Comparison of ENCODE assay signal across 8 cellular contexts in genomic region chr2:85419009-85419711, GRCh38. TPM values are rescaled to one million over a fixed set of nuclear protein-coding genes. Genes with fewer than 3 reads are reported as not detected.
A peak's percentile ranks its signal among the peaks of the same experiment; 100 is the strongest.
DNase-seq lines count a peak whose midpoint lies in the region; ATAC-seq, FAIRE-seq and TF ChIP-seq lines count a peak whose summit lies in the region.

No MANE protein-coding gene starts in this region.

- intact Hi-C loops in pancreas (cut with DNase I) = no loop called here

- 31 to 40% methylated on average over 17 of the region's 17 CpGs for WGBS in pancreas, 2 donors

- FAIRE-seq in GM12891 (lab: Jason Lieb, UNC) (no peak), pancreas (lab: Jason Lieb, UNC) (no peak)

- H3K4me1 ChIP-seq in pancreas = peaks cover 23 to 41% (median 35%) of the 10 kb centered on the region in 3 donors

- no peak for TF ChIP-seq CTCF in epithelial cell of proximal tubule (conservative IDR thresholded peaks at IDR 0.05; ENCODE audit: low read depth, low read length)
- TF ChIP-seq CTCF in pancreas (IDR thresholded peaks at IDR 0.05) = no peak

- H3K36me3 ChIP-seq in pancreas = no peaks in the 10 kb centered on the region

- H3K27ac ChIP-seq in pancreas = peak overlapping the region; percentile 71 to 88 (median 82)

- no peaks in the 10 kb centered on the region for H3K27me3 ChIP-seq in pancreas

- no peaks in the 10 kb centered on the region for H3K9me3 ChIP-seq in pancreas

- H3K4me3 ChIP-seq in epithelial cell of proximal tubule (ENCODE audit: low read depth, low read length) = peak overlapping the region; percentile 85
- peak overlapping the region; percentile 43 to 67 (median 61) for H3K4me3 ChIP-seq in pancreas

- no peak for TF ChIP-seq POLR2A in GM12891 (IDR thresholded peaks at IDR 0.05; ENCODE audit: low read depth, low read length)

- DNase-seq in GM12891 (ENCODE audit: insufficient read length, low spot score) = no peak
- DNase-seq in OCI-M1 (lab: John Stamatoyannopoulos, UW) = peak; percentile 37
- no peak for DNase-seq in epithelial cell of proximal tubule (ENCODE audit: low read depth)
- DNase-seq in pancreas = no peak
- DNase-seq in NCI-H1694 treated with DMSO at 0.1 percent for 48 hours (lab: John Stamatoyannopoulos, UW) = no peak
- DNase-seq in stimulated activated CD8-positive, alpha-beta memory T cell treated with anti-CD3 and anti-CD28 coated beads, Interleukin-4, amount 100 ng/mL, for 48 hours = no peak
- no peak for DNase-seq in A172 (ENCODE audit: low spot score)

- ATAC-seq in pancreas (no peak), HG02852 (IDR thresholded peaks at IDR 0.05; ENCODE audit: unreplicated experiment) (no peak)

TF ChIP-seq in GM12891, 5 proteins besides CTCF, POLR2A, EP300 and RAD21:
- TF ChIP-seq TAF1 (IDR thresholded peaks at IDR 0.05; ENCODE audit: low read depth, low read length) (peak; percentile 32; the same call in 1 of the 2 replicates), SPI1 (IDR thresholded peaks at IDR 0.05; ENCODE audit: low read depth, low read length) (no peak), POLR2AphosphoS5 (IDR thresholded peaks at IDR 0.05; ENCODE audit: low read depth, low read length) (no peak), POU2F2 (IDR thresholded peaks at IDR 0.05; ENCODE audit: low read depth, low read length) (no peak), PAX5 (IDR thresholded peaks at IDR 0.05; ENCODE audit: insufficient read depth, low read length, severe bottlenecking) (no peak)

RNA-seq across cellular contexts. Expression of gene SH2D6, which starts 0.6 kb away (rescaled TPM):
- 0.17 TPM for polyA plus RNA-seq in GM12891 (2012; ENCODE audit: low read depth, missing spikeins)
- total RNA-seq in epithelial cell of proximal tubule (not detected in 2 replicates), pancreas (1 to 10 TPM in 5 of 6 donors, under 1 TPM in 1; 0.70 to 9.7 (median 2.8) TPM)
- polyA plus RNA-seq in pancreas = 10 to 100 TPM; 21.3 to 28.1 TPM
- total RNA-seq in A172 (2014; rRNA removed; shearing (Covaris generic)) = 0.22 and 1.0 TPM in 2 replicates

RNA-seq across cellular contexts. Expression of gene CAPG, which starts 9.0 kb away (rescaled TPM):
- 27.7 TPM for polyA plus RNA-seq in GM12891 (2012; ENCODE audit: low read depth, missing spikeins)
- total RNA-seq in epithelial cell of proximal tubule (358 and 441 TPM in 2 replicates), pancreas (100 to 1,000 TPM in 1 of 6 donors, 10 to 100 TPM in 5; 10.9 to 111 (median 29.0) TPM)
- 10 to 100 TPM; 37.6 to 41.3 TPM for polyA plus RNA-seq in pancreas
- 659 and 712 TPM in 2 replicates for total RNA-seq in A172 (2014; rRNA removed; shearing (Covaris generic))
